ENCODE assay signal across 9 cellular contexts in the genomic region with DNA sequence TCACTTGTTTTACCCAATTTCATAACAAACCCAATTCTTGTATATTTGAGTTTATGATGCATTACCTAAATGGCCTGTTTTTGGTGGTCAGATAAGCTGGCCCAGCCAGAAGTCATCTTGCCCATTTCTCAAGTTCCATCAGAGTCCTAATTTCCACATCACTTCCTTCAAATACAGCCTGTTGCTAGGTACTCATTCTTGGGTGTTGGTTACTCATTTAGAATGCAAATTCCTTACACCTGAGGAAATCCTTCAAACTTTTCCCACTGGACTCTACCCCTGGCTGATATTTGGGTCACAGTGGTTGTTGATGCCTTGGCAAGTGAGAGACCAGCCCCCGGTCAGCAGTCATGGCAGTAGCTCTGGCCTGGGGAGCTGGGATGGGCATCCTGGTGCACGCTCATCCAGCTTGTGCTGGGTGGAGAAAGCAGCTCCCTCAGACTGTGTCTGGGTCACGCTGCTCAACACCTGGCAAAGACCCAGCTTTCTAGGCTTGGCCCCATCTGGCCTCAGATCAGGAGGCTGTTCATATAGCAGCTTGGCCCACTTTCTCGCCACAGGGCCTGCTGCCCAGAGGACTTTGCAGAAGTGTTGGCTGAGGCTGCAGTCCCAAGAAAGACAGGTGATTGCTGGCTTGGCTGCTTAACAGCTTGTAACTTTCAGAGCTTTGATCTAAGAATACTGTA. TPM values are rescaled to one million over a fixed set of nuclear protein-coding genes. Genes with fewer than 3 reads are reported as not detected.
DNase-seq lines count a peak whose midpoint lies in the region; ATAC-seq and TF ChIP-seq lines count a peak whose summit lies in the region.
"Had no signal": no experiment of that assay in that cellular context is flagged by ENCODE, and none has a peak within 500 bp of the region (broad histone marks: within the 10 kb centered on the region; RNA-seq: fewer than 3 reads in every experiment).

No MANE protein-coding gene starts in this region.

- DNase-seq in NCI-H510A (lab: John Stamatoyannopoulos, UW) (peak; percentile 41), fibroblast of gingiva (ENCODE audit: low read depth) (peak; percentile 86), OCI-M1 (lab: John Stamatoyannopoulos, UW) (no peak), GM10266 (ENCODE audit: extremely low spot score) (no peak)
- DNase-seq in stimulated activated CD4-positive, alpha-beta T cell treated with anti-CD3 and anti-CD28 coated beads, Interleukin-2, amount 100 ng/mL, for 48 hours = no peak
- DNase-seq in activated CD8-positive, alpha-beta memory T cell treated with anti-CD3 and anti-CD28 coated beads, Interleukin-2, amount 10 ng/mL, durations not matched to agents 7 days and 5 days = no peak
- DNase-seq: KG1 had no signal

- no peaks in the 10 kb centered on the region for H3K27me3 Mint-ChIP-seq in nephron (ENCODE audit: low read depth)
- H3K27me3 Mint-ChIP-seq in activated CD8-positive, alpha-beta memory T cell treated with anti-CD3 and anti-CD28 coated beads, Interleukin-2, amount 10 ng/mL, durations not matched to agents 7 days and 5 days = no peaks in the 10 kb centered on the region

- H3K9me3 Mint-ChIP-seq in nephron = no peaks in the 10 kb centered on the region
- no peaks in the 10 kb centered on the region for H3K9me3 Mint-ChIP-seq in activated CD8-positive, alpha-beta memory T cell treated with anti-CD3 and anti-CD28 coated beads, Interleukin-2, amount 10 ng/mL, durations not matched to agents 7 days and 5 days (ENCODE audit: low read depth)

- CTCF ChIA-PET in activated CD8-positive, alpha-beta memory T cell treated with anti-CD3 and anti-CD28 coated beads, Interleukin-2, amount 10 ng/mL, durations not matched to agents 7 days and 5 days (lab: Charles Lee) = interaction anchor here (2.3 kb wide), 1 partner anchor 25 kb away, joined by 5 read pairs; a partner anchor contains a TSS

- H3K27ac ChIP-seq in C4-2B = peak overlapping the region; percentile 20

- peaks cover 45% of the 10 kb centered on the region for H3K36me3 Mint-ChIP-seq in nephron (ENCODE audit: low read depth)
- H3K36me3 Mint-ChIP-seq in activated CD8-positive, alpha-beta memory T cell treated with anti-CD3 and anti-CD28 coated beads, Interleukin-2, amount 10 ng/mL, durations not matched to agents 7 days and 5 days = peaks cover 30% of the 10 kb centered on the region

- TF ChIP-seq CTCF in C4-2B (conservative IDR thresholded peaks at IDR 0.05) = no peak
- no peak for TF ChIP-seq CTCF in nephron (IDR thresholded peaks at IDR 0.05; ENCODE audit: unreplicated experiment in 3 of 3)
- TF ChIP-seq CTCF in GM10266 (IDR thresholded peaks at IDR 0.05; ENCODE audit: control insufficient read depth, insufficient read depth, low read depth, missing control alignments) = no peak

- no peak for ATAC-seq in activated CD8-positive, alpha-beta memory T cell treated with anti-CD3 and anti-CD28 coated beads, Interleukin-2, amount 10 ng/mL, durations not matched to agents 7 days and 5 days

- peak overlapping the region; percentile 79 to 86 (median 83) for H3K27ac Mint-ChIP-seq in nephron
- no peak overlapping the region for H3K27ac Mint-ChIP-seq in activated CD8-positive, alpha-beta memory T cell treated with anti-CD3 and anti-CD28 coated beads, Interleukin-2, amount 10 ng/mL, durations not matched to agents 7 days and 5 days

- peak overlapping the region in 1 of 3 experiments; percentile 33 for H3K4me3 Mint-ChIP-seq in nephron
- H3K4me3 Mint-ChIP-seq in activated CD8-positive, alpha-beta memory T cell treated with anti-CD3 and anti-CD28 coated beads, Interleukin-2, amount 10 ng/mL, durations not matched to agents 7 days and 5 days = no peak overlapping the region

- peaks cover 55% of the 10 kb centered on the region for H3K4me1 Mint-ChIP-seq in nephron
- H3K4me1 Mint-ChIP-seq in activated CD8-positive, alpha-beta memory T cell treated with anti-CD3 and anti-CD28 coated beads, Interleukin-2, amount 10 ng/mL, durations not matched to agents 7 days and 5 days = no peaks in the 10 kb centered on the region

RNA-seq across cellular contexts. Expression of a gene that starts 25.8 kb away (rescaled TPM):
- total RNA-seq in activated CD8-positive, alpha-beta memory T cell treated with anti-CD3 and anti-CD28 coated beads, Interleukin-2, amount 10 ng/mL, durations not matched to agents 7 days and 5 days = 100 to 1,000 TPM; 109 to 177 TPM

Comparison
In these comparisons a context has a peak if more than half of its experiments do, and no peak if none do; other contexts are left out.
1. DNase-seq: peak in NCI-H510A (single experiment) and fibroblast of gingiva (single experiment); none in OCI-M1 (single experiment), stimulated activated CD4-positive, alpha-beta T cell treated with anti-CD3 and anti-CD28 coated beads, Interleukin-2, amount 100 ng/mL, for 48 hours (0 of 2), activated CD8-positive, alpha-beta memory T cell treated with anti-CD3 and anti-CD28 coated beads, Interleukin-2, amount 10 ng/mL, durations not matched to agents 7 days and 5 days (single experiment) and GM10266 (single experiment).